In the genomic region with DNA sequence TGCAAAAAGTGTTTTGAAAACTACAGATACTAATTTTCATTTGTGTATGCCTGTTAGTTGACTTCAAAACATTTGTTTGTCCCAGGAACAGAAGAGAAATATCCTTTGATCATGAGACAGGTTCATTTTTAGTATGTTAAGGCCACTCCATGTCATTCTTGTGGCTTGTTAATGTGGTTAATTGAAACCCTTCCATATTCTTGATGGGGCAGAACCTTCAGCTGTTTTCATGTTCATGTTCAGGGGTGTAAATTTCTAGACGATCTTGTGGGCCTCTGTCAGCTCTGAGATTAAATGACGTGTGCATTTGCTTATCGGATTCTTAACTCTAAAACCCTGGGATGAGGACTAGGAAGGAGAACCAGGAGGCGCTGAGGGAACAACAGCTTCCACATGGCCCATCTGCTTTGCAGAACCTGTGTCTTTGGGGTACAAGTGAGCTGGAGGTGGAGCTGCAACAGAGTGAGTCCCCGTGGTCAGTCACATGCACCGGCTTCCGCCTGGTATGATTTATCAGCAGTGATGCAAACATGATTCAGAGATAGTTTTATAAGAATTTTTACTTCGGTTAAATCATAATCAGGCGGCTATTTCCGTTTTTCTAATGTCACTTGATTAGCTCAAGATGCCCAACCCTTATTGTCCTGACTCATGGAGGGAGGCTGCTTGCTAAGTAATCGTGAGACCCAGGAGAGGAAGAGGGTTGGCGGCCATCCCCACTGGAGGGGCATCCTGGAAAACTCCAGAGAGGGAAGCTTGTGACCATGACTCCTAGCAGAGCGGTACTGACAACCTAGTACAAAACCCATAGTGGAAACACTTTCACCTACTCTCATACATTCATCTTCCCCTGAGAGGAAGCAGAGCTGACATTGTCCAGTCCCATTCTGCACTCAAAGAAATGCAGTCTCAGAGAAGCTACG, we compare ENCODE assay signal across 10 cellular contexts.
A peak's percentile ranks its signal among the peaks of the same experiment; 100 is the strongest.
DNase-seq lines count a peak whose midpoint lies in the region; ATAC-seq and TF ChIP-seq lines count a peak whose summit lies in the region.
"Had no signal": no experiment of that assay in that cellular context is flagged by ENCODE, and none has a peak within 500 bp of the region (broad histone marks: within the 10 kb centered on the region; RNA-seq: fewer than 3 reads in every experiment).

No MANE protein-coding gene starts in this region.

- H3K36me3 ChIP-seq in adrenal gland (replicated peaks in 1 of 2): no peaks in the 10 kb centered on the region
- no peaks in the 10 kb centered on the region for H3K36me3 ChIP-seq in testis (ENCODE audit: low read depth, missing control alignments)
- 0 out of 2 replicates have a peak, but pooled peaks cover 1% of the 10 kb centered on the region for H3K36me3 ChIP-seq in H7 (replicated peaks; ENCODE audit: control insufficient read depth, insufficient read depth, low read length)

- H3K27ac ChIP-seq in adrenal gland (peak overlapping the region in 3 of 5 donors; percentile 38 to 75 (median 39)), testis (no peak overlapping the region)

- intact Hi-C loops in adrenal gland (cut with DNase I) (no loop called here), left ventricle myocardium superior (cut with micrococcal nuclease) (loop anchor here (10.0 kb wide), 1 partner anchor 75 kb away; no protein-coding TSS in a partner anchor), testis (cut with DNase I; ENCODE audit: low total_unique reads) (no loop called here)

- H3K4me3 ChIP-seq in adrenal gland (no peak overlapping the region), testis (no peak overlapping the region), H7 (ENCODE audit: insufficient read depth, low read depth, low read length) (no peak overlapping the region)

- DNase-seq in HS-5 (ENCODE audit: low read depth) (peak; percentile 98), adrenal gland (peak in 6 of 7 donors; percentile 38 to 70 (median 60)), left ventricle myocardium superior (no peak), testis (peak; percentile 22), KG1 (lab: John Stamatoyannopoulos, UW) (no peak), H7 (no peak)
- DNase-seq: posterior cingulate gyrus had no signal

- ATAC-seq in left ventricle myocardium superior (peak; percentile 47), GM21515 (IDR thresholded peaks at IDR 0.05; ENCODE audit: unreplicated experiment) (no peak), HG03457 (IDR thresholded peaks at IDR 0.05; ENCODE audit: unreplicated experiment) (no peak)
- ATAC-seq: T-cell had no signal

- no peak for TF ChIP-seq POLR2A in adrenal gland (IDR thresholded peaks at IDR 0.05)
- TF ChIP-seq POLR2A in testis (IDR thresholded peaks at IDR 0.05): no peak

- 39 to 59% (median 47%) methylated on average over 14 of the region's 14 CpGs for WGBS in adrenal gland, 4 donors
- 70% methylated on average over 14 of the region's 14 CpGs for WGBS in testis, 2 donors

- H3K27me3 ChIP-seq in adrenal gland: no peaks in the 10 kb centered on the region
- no peaks in the 10 kb centered on the region for H3K27me3 ChIP-seq in testis
- no peaks in the 10 kb centered on the region for H3K27me3 ChIP-seq in H7 (ENCODE audit: control insufficient read depth, insufficient read depth, low read length)

- TF ChIP-seq CTCF in adrenal gland (IDR thresholded peaks at IDR 0.05) (no peak), testis (IDR thresholded peaks at IDR 0.05) (no peak)

- H3K9me3 ChIP-seq in adrenal gland (replicated peaks in 1 of 3): no peaks in the 10 kb centered on the region
- H3K9me3 ChIP-seq in testis: no peaks in the 10 kb centered on the region

- H3K4me1 ChIP-seq in adrenal gland (replicated peaks in 1 of 2) (peaks cover 0 to 40% of the 10 kb centered on the region in 2 donors), testis (no peaks in the 10 kb centered on the region)

Comparison
In these comparisons a context has a peak if more than half of its experiments do, and no peak if none do; other contexts are left out.
1. DNase-seq: peak in HS-5 (single experiment), adrenal gland (6 of 7) and testis (single experiment); none in left ventricle myocardium superior (single experiment), KG1 (single experiment) and H7 (single experiment).
2. H3K27ac ChIP-seq: peak in adrenal gland (3 of 5); none in testis (0 of 2).